In genomic region chr16:16595029-16595718, GRCh38 we compare ENCODE assay signal across 7 cellular contexts.
DNase-seq lines count a peak whose midpoint lies in the region; ATAC-seq, FAIRE-seq and TF ChIP-seq lines count a peak whose summit lies in the region.
"Not testable (repeated sequence)": the region's sequence is repeated elsewhere in the genome, so short reads cannot be mapped to it uniquely, and the experiment has no call there.

No MANE protein-coding gene starts in this region.

- not testable (repeated sequence) for H2AFZ ChIP-seq in HepG2 (ENCODE audit: low read length)

- not testable (repeated sequence) for TF ChIP-seq CTCF in HepG2 (CRISPR knock-in tag; IDR thresholded peaks at IDR 0.05)

- H3K36me3 Mint-ChIP-seq in T-helper 1 cell treated with Interleukin-12 subunit alpha and Interleukin-12 subunit beta and Interleukin-4 antibody, amounts not matched to agents 30 μg/mL and 1 μg/mL, for 36 hours (ENCODE audit: low read depth); activated T-cell treated with anti-CD3 and anti-CD28 coated beads, Interleukin-2, amount 50 U/mL, for 72 hours (ENCODE audit: insufficient read depth in 2 of 2): not testable (repeated sequence)

- not testable (repeated sequence) for H3K4me1 ChIP-seq in HepG2 (ENCODE audit: insufficient read depth, low read length)

- ATAC-seq in GM18868 (IDR thresholded peaks at IDR 0.05; ENCODE audit: unreplicated experiment) = peak; percentile 53
- peak; percentile 44 for ATAC-seq in GM21423 (IDR thresholded peaks at IDR 0.05; ENCODE audit: unreplicated experiment)
- peak; percentile 37 for ATAC-seq in HG02642 (IDR thresholded peaks at IDR 0.05; ENCODE audit: poor library complexity, unreplicated experiment)
- peak; percentile 41 for ATAC-seq in HG03175 (IDR thresholded peaks at IDR 0.05; ENCODE audit: unreplicated experiment)
- ATAC-seq in activated T-cell treated with anti-CD3 and anti-CD28 coated beads, Interleukin-2, amount 50 U/mL, for 72 hours (replicated peaks in 1 of 2) = peak; percentile 39 to 55
- peak; percentile 84 for ATAC-seq in HepG2

- TF ChIP-seq POLR2A in HepG2 (IDR thresholded peaks at IDR 0.05; ENCODE audit: insufficient read depth in 1 of 2, low read depth in 2 of 2, low read length in 2 of 2) = not testable (repeated sequence)

- H3K9me3 ChIP-seq in HepG2 (ENCODE audit: low read length) = not testable (repeated sequence)

- peak overlapping the region; percentile 34 for H3K4me3 Mint-ChIP-seq in T-helper 1 cell treated with Interleukin-12 subunit alpha and Interleukin-12 subunit beta and Interleukin-4 antibody, amounts not matched to agents 30 μg/mL and 1 μg/mL, for 36 hours
- H3K4me3 Mint-ChIP-seq in activated T-cell treated with anti-CD3 and anti-CD28 coated beads, Interleukin-2, amount 50 U/mL, for 72 hours = not testable (repeated sequence)

- not testable (repeated sequence) for H3K9ac ChIP-seq in HepG2 (ENCODE audit: insufficient read depth, low read depth, low read length)

- intact Hi-C loops in HepG2 (cut with micrococcal nuclease; ENCODE audit: unreplicated experiment) = loop anchor here (10.0 kb wide), 1 partner anchor 980 kb away; no protein-coding TSS in a partner anchor

- not testable (repeated sequence) for H3K27me3 Mint-ChIP-seq in T-helper 1 cell treated with Interleukin-12 subunit alpha and Interleukin-12 subunit beta and Interleukin-4 antibody, amounts not matched to agents 30 μg/mL and 1 μg/mL, for 36 hours (ENCODE audit: low read depth)
- peaks cover 11% of the 10 kb centered on the region for H3K27me3 Mint-ChIP-seq in activated T-cell treated with anti-CD3 and anti-CD28 coated beads, Interleukin-2, amount 50 U/mL, for 72 hours (ENCODE audit: low read depth)

- not testable (repeated sequence) for BruUV-seq in HepG2 (replicated peaks; lab: Mats Ljungman, UMichigan)

- not testable (repeated sequence) for H3K4me2 ChIP-seq in HepG2 (ENCODE audit: low read depth, low read length)

- not testable (repeated sequence) for H3K27ac Mint-ChIP-seq in T-helper 1 cell treated with Interleukin-12 subunit alpha and Interleukin-12 subunit beta and Interleukin-4 antibody, amounts not matched to agents 30 μg/mL and 1 μg/mL, for 36 hours; activated T-cell treated with anti-CD3 and anti-CD28 coated beads, Interleukin-2, amount 50 U/mL, for 72 hours

- not testable (repeated sequence) for H3K4me3 ChIP-seq in HepG2 (replicated peaks in 1 of 3; ENCODE audit: insufficient read depth in 1 of 3, low read depth in 2 of 3, low read length in 3 of 3)

- FAIRE-seq in HepG2 (lab: Jason Lieb, UNC) = peak; percentile 79

- not testable (repeated sequence) for H3K36me3 ChIP-seq in HepG2 (replicated peaks in 1 of 2; ENCODE audit: control insufficient read depth in 1 of 2, insufficient read depth in 2 of 2, low read length in 2 of 2)

- in situ Hi-C loops in HepG2 (cut with HindIII; ENCODE audit: extremely low pct_ligation_motif_present, low pct_unique_long_range_greater_than_20kb) = not testable (repeated sequence)

- not testable (repeated sequence) for H3K79me2 ChIP-seq in HepG2 (ENCODE audit: insufficient read depth, low read length)

- not testable (repeated sequence) for H4K20me1 ChIP-seq in HepG2 (ENCODE audit: insufficient read depth, low read length)

- not testable (repeated sequence) for H3K27ac ChIP-seq in HepG2 (ENCODE audit: extremely low read length, insufficient read depth, low read length)

- not testable (repeated sequence) for H3K27me3 ChIP-seq in HepG2 (ENCODE audit: control insufficient read depth in 1 of 2, insufficient read depth in 2 of 2, low read length in 2 of 2)

- not testable (repeated sequence) for DNase-seq in activated T-cell treated with anti-CD3 and anti-CD28 coated beads, Interleukin-2, amount 50 U/mL, for 72 hours; HepG2 (ENCODE audit: low spot score)

- 0% methylated on average over 4 of the region's 10 CpGs for WGBS in HepG2 (ENCODE audit: low lambda C conversion rate)

- H3K4me1 Mint-ChIP-seq in T-helper 1 cell treated with Interleukin-12 subunit alpha and Interleukin-12 subunit beta and Interleukin-4 antibody, amounts not matched to agents 30 μg/mL and 1 μg/mL, for 36 hours (ENCODE audit: low read depth) = peaks cover 17% of the 10 kb centered on the region
- H3K4me1 Mint-ChIP-seq in activated T-cell treated with anti-CD3 and anti-CD28 coated beads, Interleukin-2, amount 50 U/mL, for 72 hours (ENCODE audit: low read depth) = not testable (repeated sequence)

- not testable (repeated sequence) for TF ChIP-seq EP300 in HepG2 (IDR thresholded peaks at IDR 0.05; ENCODE audit: low read depth in 2 of 2, low read length in 2 of 2); HepG2 (CRISPR knock-in tag; IDR thresholded peaks at IDR 0.05; ENCODE audit: borderline replicate concordance)

- not testable (repeated sequence) for H3K9me3 Mint-ChIP-seq in T-helper 1 cell treated with Interleukin-12 subunit alpha and Interleukin-12 subunit beta and Interleukin-4 antibody, amounts not matched to agents 30 μg/mL and 1 μg/mL, for 36 hours; activated T-cell treated with anti-CD3 and anti-CD28 coated beads, Interleukin-2, amount 50 U/mL, for 72 hours

- TF ChIP-seq RAD21 in HepG2 (CRISPR knock-in tag; IDR thresholded peaks at IDR 0.05) = not testable (repeated sequence)

- CTCF ChIA-PET in HepG2 (lab: Yijun Ruan, JAX; ENCODE audit: low intra/inter-chr PET ratio, low total read pairs) = not testable (repeated sequence)

- POLR2A ChIA-PET in HepG2 (lab: Yijun Ruan, JAX) = not testable (repeated sequence)
